In the genomic region with DNA sequence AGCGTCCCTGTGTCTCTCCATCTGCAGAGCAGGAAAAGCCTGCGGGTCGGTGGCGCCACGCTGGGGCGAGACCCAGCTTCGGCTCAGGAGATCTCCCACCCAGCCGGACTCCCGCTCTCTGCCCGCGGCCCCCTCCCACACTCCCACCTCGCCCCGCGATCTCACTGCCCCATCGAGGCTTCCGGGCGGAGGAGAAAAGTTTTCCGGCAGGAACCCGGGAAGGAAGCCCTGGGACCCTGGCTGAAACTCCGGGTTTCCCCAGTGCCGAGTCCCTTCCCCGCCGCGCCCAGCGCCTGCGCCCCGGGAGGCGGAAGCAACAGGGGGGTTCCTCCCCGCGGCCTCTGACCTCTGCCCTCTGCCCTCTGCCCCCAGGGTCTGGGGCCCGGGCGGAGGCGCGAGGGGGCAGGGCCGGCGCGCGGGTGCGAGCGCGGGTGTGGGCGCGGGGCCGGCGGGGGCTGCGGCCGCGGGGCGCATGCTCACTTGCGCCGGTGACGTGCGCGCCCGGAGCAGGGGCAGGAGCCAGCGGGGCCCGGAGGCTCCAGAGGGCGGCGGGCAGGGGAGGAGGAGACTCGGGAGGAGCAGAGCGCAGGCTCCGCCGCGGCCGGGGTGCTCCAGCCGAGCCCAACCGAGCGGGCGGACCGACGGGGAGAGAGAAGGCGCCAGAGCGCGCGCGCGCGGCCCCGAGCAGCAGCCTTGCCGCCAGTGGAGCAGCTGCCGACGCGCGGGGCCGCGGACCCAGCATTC, we compare ENCODE assay signal across 8 cellular contexts. TPM values are rescaled to one million over a fixed set of nuclear protein-coding genes. Genes with fewer than 3 reads are reported as not detected.
DNase-seq lines count a peak whose midpoint lies in the region; ATAC-seq and TF ChIP-seq lines count a peak whose summit lies in the region.

A gene (plus strand): TSS at position 541 of the 744 bp plus-strand sequence. CDS start 379 bp downstream, outside the sequence.

- DNase-seq in AG10803 (ENCODE audit: low read depth) (peak; percentile 92), NCI-H446 treated with DMSO at 0.1 percent for 48 hours (lab: John Stamatoyannopoulos, UW) (peak; percentile 34), coronary artery (ENCODE audit: low spot score) (peak; percentile 94), left lobe of liver (ENCODE audit: low spot score) (peak; percentile 96)
- peak; percentile 77 for DNase-seq in activated CD4-positive, alpha-beta T cell treated with anti-CD3 and anti-CD28 coated beads, Interleukin-2, amount 50 U/mL, for 1 hour
- DNase-seq in stimulated activated CD4-positive, alpha-beta T cell treated with anti-CD3 and anti-CD28 coated beads, Interleukin-1b, Interleukin-23, amount 100 ng/mL, for 48 hours, result peak; percentile 81

- in situ Hi-C loops in GM18951 (cut with MboI; ENCODE audit: low sequenced_read_pairs, unreplicated experiment), result no loop called here

- peak within 1 kb of the TSS; percentile 72 to 93 for H3K27ac ChIP-seq in coronary artery

- TF ChIP-seq CTCF in AG10803 (conservative IDR thresholded peaks at IDR 0.05; ENCODE audit: low read length), result no peak
- no peak for TF ChIP-seq CTCF in coronary artery (IDR thresholded peaks at IDR 0.05)

- peak; percentile 68 for TF ChIP-seq POLR2A in GM18951 (IDR thresholded peaks at IDR 0.05; ENCODE audit: extremely low read depth, insufficient read depth, insufficient read length)

- H3K4me3 ChIP-seq in AG10803 (ENCODE audit: low read length) (peak within 1 kb of the TSS; percentile 72), coronary artery (peak within 1 kb of the TSS; percentile 92)

- peak; percentile 72 for ATAC-seq in HG03175 (IDR thresholded peaks at IDR 0.05; ENCODE audit: unreplicated experiment)
- ATAC-seq in left lobe of liver, result peak; percentile 81

RNA-seq across cellular contexts. Expression of the gene that starts here (rescaled TPM):
- 36.0 TPM for total RNA-seq in left lobe of liver

Comparison
In these comparisons a context has a peak if more than half of its experiments do, and no peak if none do; other contexts are left out.
1. Peak in every context shown above with its lines: DNase-seq, ATAC-seq, H3K4me3 ChIP-seq and H3K27ac ChIP-seq.
2. DNase-seq: peak in every context shown above with its lines; median percentile 96 in left lobe of liver; 94 in coronary artery; 92 in AG10803; 81 in stimulated activated CD4-positive, alpha-beta T cell treated with anti-CD3 and anti-CD28 coated beads, Interleukin-1b, Interleukin-23, amount 100 ng/mL, for 48 hours; 77 in activated CD4-positive, alpha-beta T cell treated with anti-CD3 and anti-CD28 coated beads, Interleukin-2, amount 50 U/mL, for 1 hour; 34 in NCI-H446 treated with DMSO at 0.1 percent for 48 hours.